20 cellular contexts compared by ENCODE assay signal in genomic region chr21:44439211-44439600, GRCh38. TPM values are rescaled to one million over a fixed set of nuclear protein-coding genes. Genes with fewer than 3 reads are reported as not detected.
DNase-seq lines count a peak whose midpoint lies in the region; ATAC-seq, FAIRE-seq and TF ChIP-seq lines count a peak whose summit lies in the region.
"Had no signal": no experiment of that assay in that cellular context is flagged by ENCODE, and none has a peak within 500 bp of the region (broad histone marks: within the 10 kb centered on the region; RNA-seq: fewer than 3 reads in every experiment).

No MANE protein-coding gene starts in this region.

- H3K9me3 ChIP-seq in kidney (ENCODE audit: control insufficient read depth in 1 of 2, low read length in 2 of 2), result no peaks in the 10 kb centered on the region
- H3K9me3 ChIP-seq in T-helper 17 cell (ENCODE audit: control insufficient read depth, low read length, poor library complexity, severe bottlenecking), result no peaks in the 10 kb centered on the region
- H3K9me3 ChIP-seq: A549 had no signal

- no peaks in the 10 kb centered on the region for H3K36me3 ChIP-seq in kidney (ENCODE audit: control insufficient read depth in 1 of 2, insufficient read depth in 2 of 2, low read length in 2 of 2)

- H3K27me3 Mint-ChIP-seq in progenitor cell of endocrine pancreas (no peaks in the 10 kb centered on the region), T-helper 17 cell (no peaks in the 10 kb centered on the region)
- peaks cover 2% of the 10 kb centered on the region for H3K27me3 Mint-ChIP-seq in stimulated activated memory B cell treated with anti-CD40 and anti-IgM and Interleukin-4, amounts not matched to agents 10 μg/mL and 1 μg/mL and 100 μg/mL, for 72 hours
- H3K27me3 Mint-ChIP-seq in activated T-cell treated with anti-CD3 and anti-CD28 coated beads, Interleukin-2, amount 50 U/mL, for 24 hours, result no peaks in the 10 kb centered on the region

- H3K4me3 ChIP-seq in kidney (ENCODE audit: low read length in 2 of 2), result no peak overlapping the region
- H3K4me3 ChIP-seq: A549 had no signal

- H3K9ac ChIP-seq in kidney (ENCODE audit: low read length in 2 of 2), result no peak overlapping the region

- intact Hi-C loops in Right ventricle myocardium superior (cut with DNase I) (no loop called here), cardiac septum (cut with DNase I) (no loop called here), kidney (cut with DNase I) (no loop called here)

- H3K27ac Mint-ChIP-seq in progenitor cell of endocrine pancreas (no peak overlapping the region), T-helper 17 cell (no peak overlapping the region)
- H3K27ac Mint-ChIP-seq in stimulated activated memory B cell treated with anti-CD40 and anti-IgM and Interleukin-4, amounts not matched to agents 10 μg/mL and 1 μg/mL and 100 μg/mL, for 72 hours, result no peak overlapping the region
- no peak overlapping the region for H3K27ac Mint-ChIP-seq in activated T-cell treated with anti-CD3 and anti-CD28 coated beads, Interleukin-2, amount 50 U/mL, for 24 hours

- H3K4me1 Mint-ChIP-seq in progenitor cell of endocrine pancreas (ENCODE audit: low read depth) (no peaks in the 10 kb centered on the region), T-helper 17 cell (no peaks in the 10 kb centered on the region)
- peaks cover 4% of the 10 kb centered on the region for H3K4me1 Mint-ChIP-seq in stimulated activated memory B cell treated with anti-CD40 and anti-IgM and Interleukin-4, amounts not matched to agents 10 μg/mL and 1 μg/mL and 100 μg/mL, for 72 hours
- no peaks in the 10 kb centered on the region for H3K4me1 Mint-ChIP-seq in activated T-cell treated with anti-CD3 and anti-CD28 coated beads, Interleukin-2, amount 50 U/mL, for 24 hours (ENCODE audit: low read depth)

- FAIRE-seq in kidney (lab: Jason Lieb, UNC), result no peak
- FAIRE-seq: A549, HTR-8/SVneo had no signal

- no peaks in the 10 kb centered on the region for H3K4me1 ChIP-seq in kidney (ENCODE audit: control insufficient read depth in 1 of 2, insufficient read depth in 1 of 2, low read depth in 1 of 2, low read length in 2 of 2)
- H3K4me1 ChIP-seq: A549 had no signal

- no peak for TF ChIP-seq CTCF in kidney (IDR thresholded peaks at IDR 0.05; ENCODE audit: borderline replicate concordance, extremely low read depth, insufficient read depth)
- peak; percentile 6 for TF ChIP-seq CTCF in progenitor cell of endocrine pancreas (IDR thresholded peaks at IDR 0.05; ENCODE audit: unreplicated experiment)

- ATAC-seq in Right ventricle myocardium superior (ENCODE audit: poor library complexity) (no peak), T-helper 17 cell (no peak)
- no peak for ATAC-seq in stimulated activated memory B cell treated with anti-CD40 and anti-IgM and Interleukin-4, amounts not matched to agents 10 μg/mL and 1 μg/mL and 100 μg/mL, for 72 hours
- ATAC-seq: A549, HCT116 had no signal

- no peaks in the 10 kb centered on the region for H3K9me3 Mint-ChIP-seq in progenitor cell of endocrine pancreas (ENCODE audit: low read depth)
- no peaks in the 10 kb centered on the region for H3K9me3 Mint-ChIP-seq in stimulated activated memory B cell treated with anti-CD40 and anti-IgM and Interleukin-4, amounts not matched to agents 10 μg/mL and 1 μg/mL and 100 μg/mL, for 72 hours
- H3K9me3 Mint-ChIP-seq in activated T-cell treated with anti-CD3 and anti-CD28 coated beads, Interleukin-2, amount 50 U/mL, for 24 hours, result no peaks in the 10 kb centered on the region

- no peaks in the 10 kb centered on the region for H3K36me3 Mint-ChIP-seq in progenitor cell of endocrine pancreas (ENCODE audit: insufficient read depth)
- peaks cover 26% of the 10 kb centered on the region for H3K36me3 Mint-ChIP-seq in stimulated activated memory B cell treated with anti-CD40 and anti-IgM and Interleukin-4, amounts not matched to agents 10 μg/mL and 1 μg/mL and 100 μg/mL, for 72 hours
- H3K36me3 Mint-ChIP-seq in activated T-cell treated with anti-CD3 and anti-CD28 coated beads, Interleukin-2, amount 50 U/mL, for 24 hours (ENCODE audit: low read depth), result peaks cover 45% of the 10 kb centered on the region
- peaks cover 7% of the 10 kb centered on the region for H3K36me3 Mint-ChIP-seq in T-helper 17 cell (ENCODE audit: low read depth)

- no peak overlapping the region for H3K27ac ChIP-seq in kidney (ENCODE audit: low read depth in 2 of 2, low read length in 2 of 2)
- H3K27ac ChIP-seq: A549, C4-2B, RWPE1 had no signal

- H3K4me3 Mint-ChIP-seq in progenitor cell of endocrine pancreas (ENCODE audit: low read depth), result no peak overlapping the region
- no peak overlapping the region for H3K4me3 Mint-ChIP-seq in stimulated activated memory B cell treated with anti-CD40 and anti-IgM and Interleukin-4, amounts not matched to agents 10 μg/mL and 1 μg/mL and 100 μg/mL, for 72 hours
- no peak overlapping the region for H3K4me3 Mint-ChIP-seq in activated T-cell treated with anti-CD3 and anti-CD28 coated beads, Interleukin-2, amount 50 U/mL, for 24 hours
- H3K4me3 Mint-ChIP-seq in T-helper 17 cell, result no peak overlapping the region

- peak; percentile 24 for DNase-seq in Right ventricle myocardium superior
- DNase-seq in cardiac septum (ENCODE audit: low spot score), result no peak
- DNase-seq in kidney, result peak; percentile 64
- no peak for DNase-seq in progenitor cell of endocrine pancreas (ENCODE audit: low spot score, unreplicated experiment)
- no peak for DNase-seq in mucosa of gallbladder (ENCODE audit: low spot score)
- DNase-seq in activated T-cell treated with anti-CD3 and anti-CD28 coated beads, Interleukin-2, amount 50 U/mL, for 24 hours, result no peak
- DNase-seq in T-helper 17 cell, result no peak
- DNase-seq: COR-L47; DMS153; NCI-H1694; NCI-H2107; NCI-H226; NCI-H526; NK-92 treated with Interleukin-12 subunit alpha and Interleukin-12 subunit beta, amount 100 ng/mL, for 24 hours had no signal

RNA-seq across cellular contexts. Expression of gene LRRC3, which starts 16.1 kb away (rescaled TPM):
- 2.7 TPM for total RNA-seq in Right ventricle myocardium superior
- total RNA-seq in cardiac septum, result 2.9 TPM
- 1.4 TPM for total RNA-seq in kidney
- polyA plus RNA-seq in kidney (ENCODE audit: insufficient read depth, low read depth, low replicate concordance), result 0.60 TPM
- total RNA-seq in progenitor cell of endocrine pancreas, result 5.1 and 5.7 TPM in 2 replicates
- total RNA-seq in mucosa of gallbladder, result 15.6 TPM
- total RNA-seq in T-helper 17 cell, result 1 to 10 TPM in 1 of 2 donors, under 1 TPM in 1; 0.85 to 1.0 TPM

Comparison
In these comparisons a context has a peak if more than half of its experiments do, and no peak if none do; other contexts are left out.
1. DNase-seq: peak in Right ventricle myocardium superior (single experiment) and kidney (single experiment); none in cardiac septum (single experiment), progenitor cell of endocrine pancreas (single experiment), mucosa of gallbladder (single experiment), activated T-cell treated with anti-CD3 and anti-CD28 coated beads, Interleukin-2, amount 50 U/mL, for 24 hours (single experiment) and T-helper 17 cell (0 of 3).